Comparison of ENCODE assay signal across 1 cellular context in genomic region chr16:29024280-29024679, GRCh38.
TF ChIP-seq lines count a peak whose summit lies in the region.

No MANE protein-coding gene starts in this region.

TF ChIP-seq in H1, 55 proteins besides CTCF, POLR2A, EP300 and RAD21 (continued from another document):
- no peak for TF ChIP-seq ATF2 (IDR thresholded peaks at IDR 0.05; ENCODE audit: low read length)
- no peak for TF ChIP-seq SIX5 (IDR thresholded peaks at IDR 0.05; ENCODE audit: low read depth, low read length)
- TF ChIP-seq SIRT6 (IDR thresholded peaks at IDR 0.05; ENCODE audit: low read length) = no peak
- TF ChIP-seq SP4 (IDR thresholded peaks at IDR 0.05; ENCODE audit: low read length) = no peak
- no peak for TF ChIP-seq CEBPB (IDR thresholded peaks at IDR 0.05; ENCODE audit: low read depth, low read length)
- no peak for TF ChIP-seq JUND (IDR thresholded peaks at IDR 0.05; ENCODE audit: low read length)
- TF ChIP-seq TAF1 (IDR thresholded peaks at IDR 0.05; ENCODE audit: low read depth, low read length) = no peak
- TF ChIP-seq CBX5 (IDR thresholded peaks at IDR 0.05; ENCODE audit: low read depth, low read length) = no peak
- no peak for TF ChIP-seq BRCA1 (IDR thresholded peaks at IDR 0.05; ENCODE audit: low read depth, low read length)
- no peak for TF ChIP-seq SP2 (IDR thresholded peaks at IDR 0.05; ENCODE audit: low read length)
- TF ChIP-seq KDM5A (IDR thresholded peaks at IDR 0.05; ENCODE audit: low read length) = no peak
- no peak for TF ChIP-seq RFX5 (IDR thresholded peaks at IDR 0.05; ENCODE audit: borderline replicate concordance, low read depth, low read length)
- TF ChIP-seq BACH1 (IDR thresholded peaks at IDR 0.05; ENCODE audit: low read length) = no peak
- TF ChIP-seq TEAD4 (IDR thresholded peaks at IDR 0.05; ENCODE audit: low read depth, low read length) = no peak
